2 cellular contexts compared by ENCODE assay signal in the genomic region with DNA sequence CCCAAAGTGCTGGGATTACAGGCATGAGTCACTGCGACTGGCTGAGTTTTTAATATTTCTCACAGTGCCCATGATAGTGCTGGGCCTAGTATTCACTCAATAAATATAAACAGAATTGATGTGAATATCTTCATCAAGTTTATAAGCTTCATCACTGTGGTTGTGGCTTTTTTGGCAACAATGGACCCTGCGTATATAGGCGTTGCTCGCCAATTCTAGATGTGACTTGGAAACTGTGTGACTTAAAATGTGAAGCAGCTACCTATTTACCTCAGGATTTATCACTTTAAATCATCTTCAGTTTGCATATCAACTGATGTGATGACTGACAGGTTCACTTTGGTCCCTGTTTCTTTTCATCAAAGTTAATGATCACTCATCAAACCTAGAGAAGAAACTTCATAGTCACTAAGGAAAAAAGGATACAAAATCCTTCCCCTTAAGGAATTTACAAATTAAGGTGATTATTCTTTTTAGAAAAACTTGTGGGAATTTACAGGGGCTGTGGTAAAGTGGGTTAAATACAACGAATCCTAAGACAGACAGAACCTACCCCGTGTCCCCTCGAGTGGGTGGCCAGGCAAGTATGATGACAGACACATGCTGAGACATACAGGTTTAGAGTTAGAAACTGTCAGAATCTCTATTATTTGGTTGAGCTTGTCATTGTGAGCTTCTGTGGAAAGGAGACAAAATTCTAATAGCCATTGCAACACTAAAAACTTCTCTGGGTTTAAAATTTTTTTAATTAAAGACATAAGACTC.
TF ChIP-seq lines count a peak whose summit lies in the region.

No MANE protein-coding gene starts in this region.

TF ChIP-seq in GM12891, 5 proteins besides CTCF, POLR2A, EP300 and RAD21:
- TF ChIP-seq POU2F2 (IDR thresholded peaks at IDR 0.05; ENCODE audit: low read depth, low read length), result no peak
- no peak for TF ChIP-seq TAF1 (IDR thresholded peaks at IDR 0.05; ENCODE audit: low read depth, low read length)
- no peak for TF ChIP-seq SPI1 (IDR thresholded peaks at IDR 0.05; ENCODE audit: low read depth, low read length)
- no peak for TF ChIP-seq PAX5 (IDR thresholded peaks at IDR 0.05; ENCODE audit: insufficient read depth, low read length, severe bottlenecking)
- no peak for TF ChIP-seq POLR2AphosphoS5 (IDR thresholded peaks at IDR 0.05; ENCODE audit: low read depth, low read length)

TF ChIP-seq in GM12878, 131 proteins besides CTCF, POLR2A, EP300 and RAD21:
- no peak for TF ChIP-seq NR2F1 (conservative IDR thresholded peaks at IDR 0.05)
- peak; percentile 14; the same call in 1 of the 2 replicates for TF ChIP-seq RUNX3 (IDR thresholded peaks at IDR 0.05; ENCODE audit: low read length)
- TF ChIP-seq, protein P1, sequence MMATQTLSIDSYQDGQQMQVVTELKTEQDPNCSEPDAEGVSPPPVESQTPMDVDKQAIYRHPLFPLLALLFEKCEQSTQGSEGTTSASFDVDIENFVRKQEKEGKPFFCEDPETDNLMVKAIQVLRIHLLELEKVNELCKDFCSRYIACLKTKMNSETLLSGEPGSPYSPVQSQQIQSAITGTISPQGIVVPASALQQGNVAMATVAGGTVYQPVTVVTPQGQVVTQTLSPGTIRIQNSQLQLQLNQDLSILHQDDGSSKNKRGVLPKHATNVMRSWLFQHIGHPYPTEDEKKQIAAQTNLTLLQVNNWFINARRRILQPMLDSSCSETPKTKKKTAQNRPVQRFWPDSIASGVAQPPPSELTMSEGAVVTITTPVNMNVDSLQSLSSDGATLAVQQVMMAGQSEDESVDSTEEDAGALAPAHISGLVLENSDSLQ (IDR thresholded peaks at IDR 0.05), result peak; percentile 67
- TF ChIP-seq ETV6 (conservative IDR thresholded peaks at IDR 0.05 in 1 of 2, IDR thresholded peaks at IDR 0.05 in 1 of 2; ENCODE audit: borderline replicate concordance in 1 of 2, low read depth in 1 of 2), result no peak
- TF ChIP-seq RB1 (IDR thresholded peaks at IDR 0.05; ENCODE audit: borderline replicate concordance), result no peak
